ENCODE assay signal across 26 cellular contexts in the genomic region with DNA sequence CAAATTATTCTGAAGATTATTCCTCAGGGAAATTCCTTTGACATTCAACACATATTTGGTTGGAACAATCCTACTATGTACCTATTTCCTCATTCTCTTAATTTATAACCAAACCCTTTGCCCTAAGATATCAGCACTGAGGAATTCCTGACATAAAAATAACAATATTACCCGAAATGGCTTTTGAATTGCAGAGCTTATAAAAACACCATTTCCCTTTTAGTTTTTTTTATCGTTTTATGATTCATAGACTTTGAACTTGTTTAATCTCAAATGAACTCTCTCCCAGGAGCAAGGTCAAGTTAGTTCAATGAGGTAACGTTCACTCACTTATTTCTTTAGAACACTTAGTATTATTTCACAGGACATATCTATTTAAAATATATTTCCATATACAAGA. TPM values are rescaled to one million over a fixed set of nuclear protein-coding genes. Genes with fewer than 3 reads are reported as not detected.
"Had no signal": no experiment of that assay in that cellular context is flagged by ENCODE, and none has a peak within 500 bp of the region (broad histone marks: within the 10 kb centered on the region; RNA-seq: fewer than 3 reads in every experiment).

No MANE protein-coding gene starts in this region.

- H3K27ac Mint-ChIP-seq: activated CD4-positive, alpha-beta T cell treated with anti-CD3 and anti-CD28 coated beads for 36 hours; activated naive CD8-positive, alpha-beta T cell treated with anti-CD3 and anti-CD28 coated beads, Interleukin-2, amount 10 ng/mL, durations not matched to agents 7 days and 5 days; activated T-helper 1 cell treated with anti-CD3 and anti-CD28 coated beads, Interleukin-12 subunit alpha, Interleukin-12 subunit beta, Interleukin-2, Interleukin-4 antibody, amounts not matched to agents 30 ng/mL and 10 ng/mL and 1 ng/mL, durations not matched to agents 14 hours and 24 hours and 36 hours; naive thymus-derived CD8-positive, alpha-beta T cell; stimulated activated memory B cell treated with anti-CD40 and anti-IgM and Interleukin-4, amounts not matched to agents 10 μg/mL and 1 μg/mL and 100 μg/mL, for 72 hours; T-helper 2 cell treated with Interferon-gamma antibody and Interleukin-4, amounts not matched to agents 5 μg/mL and 100 μg/mL, for 36 hours; WTC11 had no signal

- H3K9me3 ChIP-seq: psoas muscle, thoracic aorta, upper lobe of left lung had no signal

- ATAC-seq: activated CD4-positive, alpha-beta T cell treated with anti-CD3 and anti-CD28 coated beads for 36 hours; left ventricle myocardium superior; naive thymus-derived CD8-positive, alpha-beta T cell; psoas muscle; sciatic nerve; stimulated activated memory B cell treated with anti-CD40 and anti-IgM and Interleukin-4, amounts not matched to agents 10 μg/mL and 1 μg/mL and 100 μg/mL, for 72 hours; WTC11 had no signal

- H3K4me1 Mint-ChIP-seq: activated CD4-positive, alpha-beta T cell treated with anti-CD3 and anti-CD28 coated beads for 36 hours; activated naive CD8-positive, alpha-beta T cell treated with anti-CD3 and anti-CD28 coated beads, Interleukin-2, amount 10 ng/mL, durations not matched to agents 7 days and 5 days; stimulated activated memory B cell treated with anti-CD40 and anti-IgM and Interleukin-4, amounts not matched to agents 10 μg/mL and 1 μg/mL and 100 μg/mL, for 72 hours; WTC11 had no signal

- H3K4me3 Mint-ChIP-seq: activated CD4-positive, alpha-beta T cell treated with anti-CD3 and anti-CD28 coated beads for 36 hours; activated naive CD8-positive, alpha-beta T cell treated with anti-CD3 and anti-CD28 coated beads, Interleukin-2, amount 10 ng/mL, durations not matched to agents 7 days and 5 days; activated T-helper 1 cell treated with anti-CD3 and anti-CD28 coated beads, Interleukin-12 subunit alpha, Interleukin-12 subunit beta, Interleukin-2, Interleukin-4 antibody, amounts not matched to agents 30 ng/mL and 10 ng/mL and 1 ng/mL, durations not matched to agents 14 hours and 24 hours and 36 hours; naive thymus-derived CD8-positive, alpha-beta T cell; stimulated activated memory B cell treated with anti-CD40 and anti-IgM and Interleukin-4, amounts not matched to agents 10 μg/mL and 1 μg/mL and 100 μg/mL, for 72 hours; T-helper 2 cell treated with Interferon-gamma antibody and Interleukin-4, amounts not matched to agents 5 μg/mL and 100 μg/mL, for 36 hours; WTC11 had no signal

- H3K4me1 ChIP-seq: psoas muscle, upper lobe of left lung had no signal

- H3K4me2 ChIP-seq: hepatocyte had no signal

- H2AFZ ChIP-seq: hepatocyte had no signal

- H3K27me3 ChIP-seq: upper lobe of left lung had no signal

- H3K79me2 ChIP-seq: hepatocyte had no signal

- DNase-seq: activated CD4-positive, alpha-beta T cell treated with anti-CD3 and anti-CD28 coated beads for 36 hours; activated CD4-positive, alpha-beta T cell treated with anti-CD3 and anti-CD28 coated beads, Interleukin-2, amount 50 U/mL, for 48 hours; activated naive CD4-positive, alpha-beta T cell; activated naive CD8-positive, alpha-beta T cell treated with anti-CD3 and anti-CD28 coated beads, Interleukin-2, amount 10 ng/mL, durations not matched to agents 7 days and 5 days; anterior cingulate cortex; cerebellar nuclear complex; dorsolateral prefrontal cortex; foreskin fibroblast; islet precursor cell; left ventricle myocardium superior; mesenchymal stem cell; naive thymus-derived CD8-positive, alpha-beta T cell; psoas muscle; stimulated activated CD4-positive, alpha-beta T cell treated with anti-CD3 and anti-CD28 coated beads, Interleukin-4, amount 100 ng/mL, for 24 hours; upper lobe of left lung had no signal

- H3K36me3 ChIP-seq: thoracic aorta, upper lobe of left lung had no signal

- H3K36me3 Mint-ChIP-seq: activated naive CD8-positive, alpha-beta T cell treated with anti-CD3 and anti-CD28 coated beads, Interleukin-2, amount 10 ng/mL, durations not matched to agents 7 days and 5 days; naive thymus-derived CD8-positive, alpha-beta T cell; stimulated activated memory B cell treated with anti-CD40 and anti-IgM and Interleukin-4, amounts not matched to agents 10 μg/mL and 1 μg/mL and 100 μg/mL, for 72 hours; WTC11 had no signal

- H3K27ac ChIP-seq: epithelial cell of prostate, hepatocyte, psoas muscle, thoracic aorta, upper lobe of left lung had no signal

- H3K4me3 ChIP-seq: dorsolateral prefrontal cortex, hepatocyte, psoas muscle, thoracic aorta, upper lobe of left lung had no signal

RNA-seq across cellular contexts. Expression of a gene that starts 7.8 kb away (rescaled TPM):
- total RNA-seq: osteocyte had no signal

RNA-seq across cellular contexts. Expression of a gene that starts 19.8 kb away (rescaled TPM):
- total RNA-seq: bronchial epithelial cell, glomerular endothelial cell, osteocyte had no signal
